In genomic region chr11:57233702-57234101, GRCh38 we compare ENCODE assay signal across 1 cellular context.
TF ChIP-seq lines count a peak whose summit lies in the region.

No MANE protein-coding gene starts in this region.

TF ChIP-seq in H1, 55 proteins besides CTCF, POLR2A, EP300 and RAD21:
- TF ChIP-seq RXRA (IDR thresholded peaks at IDR 0.05; ENCODE audit: insufficient read depth, low read depth, low read length): no peak
- no peak for TF ChIP-seq CHD7 (IDR thresholded peaks at IDR 0.05; ENCODE audit: insufficient replicate concordance, low read length)
- no peak for TF ChIP-seq MAX (IDR thresholded peaks at IDR 0.05)
- no peak for TF ChIP-seq PHF8 (conservative IDR thresholded peaks at IDR 0.05; ENCODE audit: low read depth, low read length)
- no peak for TF ChIP-seq EZH2 (IDR thresholded peaks at IDR 0.05; ENCODE audit: low read depth, low read length, severe bottlenecking)
- TF ChIP-seq CBX8 (IDR thresholded peaks at IDR 0.05; ENCODE audit: borderline replicate concordance, low read depth, low read length): no peak
- TF ChIP-seq, protein P1, sequence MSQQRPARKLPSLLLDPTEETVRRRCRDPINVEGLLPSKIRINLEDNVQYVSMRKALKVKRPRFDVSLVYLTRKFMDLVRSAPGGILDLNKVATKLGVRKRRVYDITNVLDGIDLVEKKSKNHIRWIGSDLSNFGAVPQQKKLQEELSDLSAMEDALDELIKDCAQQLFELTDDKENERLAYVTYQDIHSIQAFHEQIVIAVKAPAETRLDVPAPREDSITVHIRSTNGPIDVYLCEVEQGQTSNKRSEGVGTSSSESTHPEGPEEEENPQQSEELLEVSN (IDR thresholded peaks at IDR 0.05): no peak
- TF ChIP-seq RFX5 (IDR thresholded peaks at IDR 0.05; ENCODE audit: borderline replicate concordance, low read depth, low read length): no peak
- TF ChIP-seq BCL11A (IDR thresholded peaks at IDR 0.05; ENCODE audit: low read depth in 2 of 2, low read length in 2 of 2): no peak
- TF ChIP-seq SP4 (IDR thresholded peaks at IDR 0.05; ENCODE audit: low read length): no peak
- TF ChIP-seq MAFK (IDR thresholded peaks at IDR 0.05; ENCODE audit: low read depth, low read length): no peak
TF ChIP-seq in H1: peak in this region for 0.
